In the genomic region with DNA sequence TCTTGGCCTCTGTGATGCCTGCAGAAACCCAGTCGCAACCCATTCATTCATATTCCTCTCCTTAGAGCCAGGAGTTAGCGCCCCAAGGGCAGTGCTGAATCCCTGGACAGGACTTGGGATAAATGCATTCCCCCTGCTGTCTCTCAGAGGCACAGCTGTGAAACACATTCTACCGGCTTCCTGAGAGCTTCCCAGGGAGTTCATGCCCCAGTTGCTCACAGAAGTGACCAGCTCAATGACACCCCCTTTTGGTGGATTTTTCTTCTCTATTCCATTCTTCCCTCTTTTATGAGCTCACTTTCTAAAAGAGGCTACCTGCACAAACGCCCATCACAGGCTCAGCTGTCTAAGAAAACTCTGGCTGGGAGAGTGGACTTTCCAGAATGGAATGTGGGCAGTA, we compare ENCODE assay signal across 7 cellular contexts. TPM values are rescaled to one million over a fixed set of nuclear protein-coding genes. Genes with fewer than 3 reads are reported as not detected.
"Had no signal": no experiment of that assay in that cellular context is flagged by ENCODE, and none has a peak within 500 bp of the region (broad histone marks: within the 10 kb centered on the region; RNA-seq: fewer than 3 reads in every experiment).

No MANE protein-coding gene starts in this region.

RNA-seq across cellular contexts. Expression of gene CNTNAP3, which starts 8.0 kb away (rescaled TPM):
- total RNA-seq: activated CD4-positive, alpha-beta memory T cell treated with anti-CD3 and anti-CD28 coated beads, Interleukin-2, amount 10 ng/mL, durations not matched to agents 7 days and 5 days; activated CD4-positive, alpha-beta T cell treated with anti-CD3 and anti-CD28 coated beads for 36 hours; activated CD4-positive, alpha-beta T cell treated with anti-CD3 and anti-CD28 coated beads, Interleukin-2, amount 10 ng/mL, durations not matched to agents 7 days and 5 days; activated CD8-positive, alpha-beta memory T cell treated with anti-CD3 and anti-CD28 coated beads, Interleukin-2, amount 10 ng/mL, durations not matched to agents 7 days and 5 days; activated CD8-positive, alpha-beta T cell treated with anti-CD3 and anti-CD28 coated beads, Interleukin-2, amount 10 ng/mL, durations not matched to agents 7 days and 5 days; activated naive CD8-positive, alpha-beta T cell treated with anti-CD3 and anti-CD28 coated beads, Interleukin-2, amount 10 ng/mL, durations not matched to agents 7 days and 5 days; activated T-helper 2 cell treated with anti-CD3 and anti-CD28 coated beads, Interferon-gamma antibody, Interleukin-2, Interleukin-4, amounts not matched to agents 10 μg/mL and 5 μg/mL and 100 μg/mL, durations not matched to agents 14 hours and 24 hours and 36 hours had no signal
